8 cellular contexts compared by ENCODE assay signal in genomic region chr5:116076496-116076895, GRCh38. TPM values are rescaled to one million over a fixed set of nuclear protein-coding genes. Genes with fewer than 3 reads are reported as not detected.
DNase-seq lines count a peak whose midpoint lies in the region; ATAC-seq lines count a peak whose summit lies in the region.

No MANE protein-coding gene starts in this region.

- DNase-seq in Ammon's horn (ENCODE audit: low spot score) = peak; percentile 27
- peak; percentile 49 for DNase-seq in OCI-M1 (lab: John Stamatoyannopoulos, UW)
- no peak for DNase-seq in NCI-H2081 (lab: John Stamatoyannopoulos, UW)
- no peak for DNase-seq in glomerular visceral epithelial cell (ENCODE audit: extremely low spot score)
- DNase-seq in activated CD8-positive, alpha-beta memory T cell treated with anti-CD3 and anti-CD28 coated beads, Interleukin-2, amount 50 U/mL, for 4 hours = no peak
- DNase-seq in SJCRH30 = no peak

- H3K4me1 ChIP-seq in SJCRH30 = peaks cover 7% of the 10 kb centered on the region

- no peak overlapping the region for H3K4me3 ChIP-seq in SJCRH30

- ATAC-seq in GM19023 (IDR thresholded peaks at IDR 0.05; ENCODE audit: unreplicated experiment) (peak; percentile 98), HG02970 (IDR thresholded peaks at IDR 0.05; ENCODE audit: low FRiP score, unreplicated experiment) (peak; percentile 98)

- no peaks in the 10 kb centered on the region for H3K9me3 ChIP-seq in SJCRH30 (replicated peaks)

- H3K36me3 ChIP-seq in SJCRH30 = no peaks in the 10 kb centered on the region

- H3K27ac ChIP-seq in SJCRH30 = no peak overlapping the region

- H3K27me3 ChIP-seq in SJCRH30 = no peaks in the 10 kb centered on the region

RNA-seq across cellular contexts. Expression of gene COMMD10, which starts 8.3 kb away (rescaled TPM):
- total RNA-seq in SJCRH30 (2014; rRNA removed; shearing (Covaris generic)) = 56.2 and 56.8 TPM in 2 replicates

RNA-seq across cellular contexts. Expression of gene ARL14EPL, which starts 44.2 kb away (rescaled TPM):
- total RNA-seq in SJCRH30 (2014; rRNA removed; shearing (Covaris generic)) = 0.06 and 0.66 TPM in 2 replicates

Comparison
In these comparisons a context has a peak if more than half of its experiments do, and no peak if none do; other contexts are left out.
1. DNase-seq: peak in Ammon's horn (single experiment) and OCI-M1 (single experiment); none in NCI-H2081 (0 of 2), glomerular visceral epithelial cell (single experiment), activated CD8-positive, alpha-beta memory T cell treated with anti-CD3 and anti-CD28 coated beads, Interleukin-2, amount 50 U/mL, for 4 hours (single experiment) and SJCRH30 (0 of 2).